1 cellular context compared by ENCODE assay signal in the genomic region with DNA sequence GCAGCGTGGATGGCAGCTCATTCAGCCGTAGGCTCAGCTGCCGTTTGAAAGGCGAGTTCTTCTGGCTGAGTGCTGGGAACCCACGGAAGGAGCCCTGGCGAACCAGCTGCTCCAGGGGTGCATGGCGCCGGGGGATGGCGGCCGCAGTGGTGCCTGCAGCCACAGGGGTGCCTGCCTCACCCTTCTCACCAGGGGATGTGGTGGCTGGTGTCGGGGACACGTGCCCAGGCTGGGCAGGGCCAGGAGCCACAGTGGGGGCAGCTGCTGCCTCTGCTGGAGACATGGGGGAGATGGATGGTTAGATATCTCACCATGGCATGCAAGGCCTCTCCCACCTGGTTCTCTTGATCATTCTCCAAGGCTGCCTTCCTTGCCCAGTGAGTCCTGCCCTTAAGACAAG.
TF ChIP-seq lines count a peak whose summit lies in the region.

No MANE protein-coding gene starts in this region.

TF ChIP-seq in HEK293, 187 proteins besides CTCF, POLR2A, EP300 and RAD21 (continued from another document):
- TF ChIP-seq YY2 (tag by site-specific recombination; IDR thresholded peaks at IDR 0.05) (no peak), ZNF112 (tag by site-specific recombination; IDR thresholded peaks at IDR 0.05) (no peak)
